13 cellular contexts compared by ENCODE assay signal in the genomic region with DNA sequence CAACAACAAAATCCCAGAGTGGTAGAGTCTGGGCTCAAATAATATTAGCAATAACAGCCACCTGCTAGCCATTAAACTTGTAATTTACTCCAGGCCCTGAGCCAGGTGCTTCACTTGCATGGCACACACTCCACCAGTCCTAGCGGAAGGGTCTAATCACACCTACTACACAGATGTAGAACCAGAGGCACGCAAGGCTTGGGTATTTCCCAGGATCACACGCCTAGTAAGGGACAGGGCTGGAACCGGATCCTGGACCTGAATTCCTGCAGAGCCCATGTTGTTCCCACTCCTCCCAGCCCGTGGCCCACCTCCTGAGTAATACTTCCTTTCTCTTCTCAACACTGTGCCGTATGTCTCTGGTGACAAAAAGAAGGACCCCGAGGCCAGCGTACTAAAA. TPM values are rescaled to one million over a fixed set of nuclear protein-coding genes. Genes with fewer than 3 reads are reported as not detected.
DNase-seq lines count a peak whose midpoint lies in the region; ATAC-seq and TF ChIP-seq lines count a peak whose summit lies in the region.
"Had no signal": no experiment of that assay in that cellular context is flagged by ENCODE, and none has a peak within 500 bp of the region (broad histone marks: within the 10 kb centered on the region; RNA-seq: fewer than 3 reads in every experiment).

No MANE protein-coding gene starts in this region.

- no peak for TF ChIP-seq CTCF in left lung (IDR thresholded peaks at IDR 0.05)
- TF ChIP-seq CTCF in mesothelial cell of epicardium (IDR thresholded peaks at IDR 0.05; ENCODE audit: unreplicated experiment), result no peak

- no peaks in the 10 kb centered on the region for H3K27me3 ChIP-seq in left lung

- H3K27ac Mint-ChIP-seq in mesothelial cell of epicardium, result no peak overlapping the region
- H3K27ac Mint-ChIP-seq: B cell; CD4-positive, alpha-beta T cell; HFFc6 had no signal

- peaks cover 12% of the 10 kb centered on the region for H3K27me3 Mint-ChIP-seq in mesothelial cell of epicardium (ENCODE audit: low read depth)

- H3K36me3 ChIP-seq in left lung, result no peaks in the 10 kb centered on the region

- ATAC-seq in left lung, result peak; percentile 64
- ATAC-seq in left cardiac atrium, result no peak

- intact Hi-C loops in left lung (cut with DNase I), result no loop called here
- intact Hi-C loops in left cardiac atrium (cut with DNase I), result no loop called here

- H3K36me3 Mint-ChIP-seq in mesothelial cell of epicardium, result no peaks in the 10 kb centered on the region

- no peaks in the 10 kb centered on the region for H3K4me1 ChIP-seq in left lung

- no peaks in the 10 kb centered on the region for H3K9me3 ChIP-seq in left lung

- no peak overlapping the region for H3K4me3 ChIP-seq in left lung

- H3K27ac ChIP-seq in left lung, result no peak overlapping the region

- no peaks in the 10 kb centered on the region for H3K4me1 Mint-ChIP-seq in mesothelial cell of epicardium
- H3K4me1 Mint-ChIP-seq: B cell had no signal

- no peak overlapping the region for H3K4me3 Mint-ChIP-seq in mesothelial cell of epicardium
- H3K4me3 Mint-ChIP-seq: B cell; CD4-positive, alpha-beta T cell; HFFc6 had no signal

- H3K9me3 Mint-ChIP-seq in mesothelial cell of epicardium, result peaks cover 14% of the 10 kb centered on the region
- H3K9me3 Mint-ChIP-seq: CD4-positive, alpha-beta T cell; HFFc6 had no signal

- DNase-seq in DMS153 treated with DMSO at 0.1 percent for 48 hours (lab: John Stamatoyannopoulos, UW; ENCODE audit: unreplicated experiment), result peak; percentile 11
- peak; percentile 69 for DNase-seq in NCI-H1105 (lab: John Stamatoyannopoulos, UW)
- peak; percentile 6 for DNase-seq in NCI-H2107 (lab: John Stamatoyannopoulos, UW)
- no peak for DNase-seq in left lung
- no peak for DNase-seq in NCI-H146 (lab: John Stamatoyannopoulos, UW)
- DNase-seq in left cardiac atrium, result no peak
- no peak for DNase-seq in mesothelial cell of epicardium (ENCODE audit: low spot score in 2 of 2, unreplicated experiment in 2 of 2)
- DNase-seq: C1 segment of cervical spinal cord; CD4-positive, alpha-beta T cell; EL; HCEC 1CT; HFFc6 had no signal

RNA-seq across cellular contexts. Expression of a gene that starts 5.7 kb away (rescaled TPM):
- not detected for total RNA-seq in left lung
- not detected for total RNA-seq in left cardiac atrium
- total RNA-seq in mesothelial cell of epicardium, result not detected in 3 replicates
- total RNA-seq: B cell; CD4-positive, alpha-beta T cell; HFFc6 had no signal

Comparison
In these comparisons a context has a peak if more than half of its experiments do, and no peak if none do; other contexts are left out.
1. DNase-seq: peak in DMS153 treated with DMSO at 0.1 percent for 48 hours (single experiment), NCI-H1105 (single experiment) and NCI-H2107 (single experiment); none in left lung (0 of 2), NCI-H146 (single experiment), left cardiac atrium (single experiment) and mesothelial cell of epicardium (0 of 2).